Comparison of ENCODE assay signal across 1 cellular context in the genomic region with DNA sequence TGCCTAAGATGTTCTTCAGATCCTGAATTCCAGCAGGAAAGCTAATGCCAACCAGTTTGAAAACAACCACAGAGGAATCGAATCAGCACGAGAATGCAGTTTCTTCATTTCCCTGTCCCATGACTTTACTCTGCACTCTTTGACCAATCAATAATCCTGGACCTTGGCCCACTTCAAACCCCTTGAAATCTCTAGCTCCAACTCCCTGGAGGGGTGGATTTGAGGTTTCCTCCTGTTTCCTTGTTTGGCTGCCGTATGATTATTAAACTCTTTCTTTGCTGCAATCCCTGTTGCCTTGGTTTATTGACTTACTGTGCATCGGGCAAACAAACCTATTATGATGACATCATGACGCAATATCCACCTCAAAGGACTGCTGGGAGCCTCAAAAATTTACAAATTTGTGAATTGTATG.
TF ChIP-seq lines count a peak whose summit lies in the region.

No MANE protein-coding gene starts in this region.

TF ChIP-seq in HepG2, 621 proteins besides CTCF, POLR2A, EP300 and RAD21 (continued from another document):
- TF ChIP-seq AHDC1 (CRISPR knock-in tag; IDR thresholded peaks at IDR 0.05; ENCODE audit: borderline replicate concordance) (peak; percentile 90; the same call in 1 of the 2 replicates), SPEN (CRISPR knock-in tag; IDR thresholded peaks at IDR 0.05; ENCODE audit: low read depth) (no peak), HNRNPUL1 (IDR thresholded peaks at IDR 0.05; ENCODE audit: low read depth, low read length) (no peak), NCOA2 (CRISPR knock-in tag; IDR thresholded peaks at IDR 0.05) (peak; percentile 80), ZNF207 (IDR thresholded peaks at IDR 0.05; ENCODE audit: borderline replicate concordance) (no peak), ZNF644 (CRISPR knock-in tag; IDR thresholded peaks at IDR 0.05; ENCODE audit: low read depth) (peak; percentile 54; the same call in 1 of the 2 replicates), NR2F1 (CRISPR knock-in tag; IDR thresholded peaks at IDR 0.05) (no peak), NR2C2 (CRISPR knock-in tag; IDR thresholded peaks at IDR 0.05; ENCODE audit: borderline replicate concordance) (peak; percentile 45; the same call in 1 of the 2 replicates), FOXM1 (CRISPR knock-in tag; IDR thresholded peaks at IDR 0.05) (no peak), ZNF577 (CRISPR knock-in tag; IDR thresholded peaks at IDR 0.05; ENCODE audit: borderline replicate concordance, low read depth) (no peak), ZNF775 (CRISPR knock-in tag; IDR thresholded peaks at IDR 0.05; ENCODE audit: borderline replicate concordance) (no peak), THAP7 (CRISPR knock-in tag; IDR thresholded peaks at IDR 0.05) (no peak), ZFP37 (CRISPR knock-in tag; IDR thresholded peaks at IDR 0.05; ENCODE audit: borderline replicate concordance) (no peak), KAT2B (IDR thresholded peaks at IDR 0.05; ENCODE audit: borderline replicate concordance, low read depth, low read length) (0 out of 2 replicates have a peak, but pooled peaks have one; percentile 33), ZNF292 (CRISPR knock-in tag; IDR thresholded peaks at IDR 0.05; ENCODE audit: borderline replicate concordance, low read depth) (peak; percentile 55; the same call in 1 of the 2 replicates), JUND (CRISPR knock-in tag; IDR thresholded peaks at IDR 0.05) (no peak; the same call in 1 of the 2 replicates), ZNF24 (IDR thresholded peaks at IDR 0.05) (no peak), SYNCRIP (IDR thresholded peaks at IDR 0.05; ENCODE audit: insufficient read depth, low read depth, low read length) (no peak), ZNF724P (CRISPR knock-in tag; IDR thresholded peaks at IDR 0.05; ENCODE audit: borderline replicate concordance) (no peak), SAFB2 (CRISPR knock-in tag; IDR thresholded peaks at IDR 0.05; ENCODE audit: borderline replicate concordance, low read depth) (no peak), SRF (IDR thresholded peaks at IDR 0.05; ENCODE audit: low read depth, low read length) (no peak), FOXP4 (CRISPR knock-in tag; IDR thresholded peaks at IDR 0.05) (peak; percentile 81), ZKSCAN1 (IDR thresholded peaks at IDR 0.05; ENCODE audit: low read length) (no peak), CENPT (CRISPR knock-in tag; IDR thresholded peaks at IDR 0.05; ENCODE audit: low read depth) (no peak), MIXL1 (CRISPR knock-in tag; IDR thresholded peaks at IDR 0.05) (no peak; the same call in 1 of the 2 replicates), IRX3 (CRISPR knock-in tag; IDR thresholded peaks at IDR 0.05; ENCODE audit: borderline replicate concordance, low read depth) (no peak), SKI (IDR thresholded peaks at IDR 0.05; ENCODE audit: partially characterized antibody) (peak; percentile 24), RBM39 (IDR thresholded peaks at IDR 0.05; ENCODE audit: low read depth, low read length, poor library complexity, severe bottlenecking) (no peak), ZBTB7B (CRISPR knock-in tag; IDR thresholded peaks at IDR 0.05) (no peak; the same call in 1 of the 2 replicates), GABPB1 (CRISPR knock-in tag; IDR thresholded peaks at IDR 0.05) (peak; percentile 32; the same call in 1 of the 2 replicates), DR1 (CRISPR knock-in tag; IDR thresholded peaks at IDR 0.05) (no peak), ZBTB14 (CRISPR knock-in tag; IDR thresholded peaks at IDR 0.05) (no peak), HOXA3 (CRISPR knock-in tag; IDR thresholded peaks at IDR 0.05) (peak; percentile 89), ZNF510 (CRISPR knock-in tag; IDR thresholded peaks at IDR 0.05; ENCODE audit: low read depth) (no peak), PHF8 (CRISPR knock-in tag; IDR thresholded peaks at IDR 0.05) (no peak), PAWR (CRISPR knock-in tag; IDR thresholded peaks at IDR 0.05; ENCODE audit: borderline replicate concordance) (no peak), NR2F2 (IDR thresholded peaks at IDR 0.05; ENCODE audit: borderline replicate concordance, low read depth) (no peak), POGZ (CRISPR knock-in tag; IDR thresholded peaks at IDR 0.05) (peak; percentile 60; the same call in 1 of the 2 replicates), KMT2A (CRISPR knock-in tag; IDR thresholded peaks at IDR 0.05) (no peak), SMC3 (IDR thresholded peaks at IDR 0.05; ENCODE audit: low read length) (peak; percentile 17), CEBPG (CRISPR knock-in tag; IDR thresholded peaks at IDR 0.05) (peak; percentile 93), ZNF761 (CRISPR knock-in tag; conservative IDR thresholded peaks at IDR 0.05) (no peak), REXO4 (CRISPR knock-in tag; IDR thresholded peaks at IDR 0.05; ENCODE audit: borderline replicate concordance) (no peak), ZNF138 (CRISPR knock-in tag; IDR thresholded peaks at IDR 0.05; ENCODE audit: low read depth) (no peak), SALL1 (CRISPR knock-in tag; IDR thresholded peaks at IDR 0.05) (peak; percentile 68; the same call in 1 of the 2 replicates), KDM3A (CRISPR knock-in tag; IDR thresholded peaks at IDR 0.05; ENCODE audit: low read depth) (0 out of 2 replicates have a peak, but pooled peaks have one; percentile 44), ZC3H4 (CRISPR knock-in tag; IDR thresholded peaks at IDR 0.05; ENCODE audit: borderline replicate concordance) (no peak), LCORL (IDR thresholded peaks at IDR 0.05) (no peak), LCORL (CRISPR knock-in tag; IDR thresholded peaks at IDR 0.05) (peak; percentile 70)
- TF ChIP-seq, protein P1, sequence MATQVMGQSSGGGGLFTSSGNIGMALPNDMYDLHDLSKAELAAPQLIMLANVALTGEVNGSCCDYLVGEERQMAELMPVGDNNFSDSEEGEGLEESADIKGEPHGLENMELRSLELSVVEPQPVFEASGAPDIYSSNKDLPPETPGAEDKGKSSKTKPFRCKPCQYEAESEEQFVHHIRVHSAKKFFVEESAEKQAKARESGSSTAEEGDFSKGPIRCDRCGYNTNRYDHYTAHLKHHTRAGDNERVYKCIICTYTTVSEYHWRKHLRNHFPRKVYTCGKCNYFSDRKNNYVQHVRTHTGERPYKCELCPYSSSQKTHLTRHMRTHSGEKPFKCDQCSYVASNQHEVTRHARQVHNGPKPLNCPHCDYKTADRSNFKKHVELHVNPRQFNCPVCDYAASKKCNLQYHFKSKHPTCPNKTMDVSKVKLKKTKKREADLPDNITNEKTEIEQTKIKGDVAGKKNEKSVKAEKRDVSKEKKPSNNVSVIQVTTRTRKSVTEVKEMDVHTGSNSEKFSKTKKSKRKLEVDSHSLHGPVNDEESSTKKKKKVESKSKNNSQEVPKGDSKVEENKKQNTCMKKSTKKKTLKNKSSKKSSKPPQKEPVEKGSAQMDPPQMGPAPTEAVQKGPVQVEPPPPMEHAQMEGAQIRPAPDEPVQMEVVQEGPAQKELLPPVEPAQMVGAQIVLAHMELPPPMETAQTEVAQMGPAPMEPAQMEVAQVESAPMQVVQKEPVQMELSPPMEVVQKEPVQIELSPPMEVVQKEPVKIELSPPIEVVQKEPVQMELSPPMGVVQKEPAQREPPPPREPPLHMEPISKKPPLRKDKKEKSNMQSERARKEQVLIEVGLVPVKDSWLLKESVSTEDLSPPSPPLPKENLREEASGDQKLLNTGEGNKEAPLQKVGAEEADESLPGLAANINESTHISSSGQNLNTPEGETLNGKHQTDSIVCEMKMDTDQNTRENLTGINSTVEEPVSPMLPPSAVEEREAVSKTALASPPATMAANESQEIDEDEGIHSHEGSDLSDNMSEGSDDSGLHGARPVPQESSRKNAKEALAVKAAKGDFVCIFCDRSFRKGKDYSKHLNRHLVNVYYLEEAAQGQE (IDR thresholded peaks at IDR 0.05; ENCODE audit: borderline replicate concordance in 1 of 2, low read depth in 1 of 2, low read length in 2 of 2), result no peak
- TF ChIP-seq, protein P2, sequence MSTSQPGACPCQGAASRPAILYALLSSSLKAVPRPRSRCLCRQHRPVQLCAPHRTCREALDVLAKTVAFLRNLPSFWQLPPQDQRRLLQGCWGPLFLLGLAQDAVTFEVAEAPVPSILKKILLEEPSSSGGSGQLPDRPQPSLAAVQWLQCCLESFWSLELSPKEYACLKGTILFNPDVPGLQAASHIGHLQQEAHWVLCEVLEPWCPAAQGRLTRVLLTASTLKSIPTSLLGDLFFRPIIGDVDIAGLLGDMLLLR (CRISPR knock-in tag; IDR thresholded peaks at IDR 0.05), result no peak
- TF ChIP-seq, protein P3, sequence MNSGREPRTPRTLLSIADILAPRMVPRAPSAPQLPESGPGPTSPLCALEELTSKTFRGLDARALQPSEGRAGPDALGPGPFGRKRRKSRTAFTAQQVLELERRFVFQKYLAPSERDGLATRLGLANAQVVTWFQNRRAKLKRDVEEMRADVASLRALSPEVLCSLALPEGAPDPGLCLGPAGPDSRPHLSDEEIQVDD (CRISPR knock-in tag; IDR thresholded peaks at IDR 0.05; ENCODE audit: borderline replicate concordance), result no peak
